In genomic region chr3:186356152-186356551, GRCh38 we compare ENCODE assay signal across 18 cellular contexts. TPM values are rescaled to one million over a fixed set of nuclear protein-coding genes. Genes with fewer than 3 reads are reported as not detected.
DNase-seq lines count a peak whose midpoint lies in the region; ATAC-seq and TF ChIP-seq lines count a peak whose summit lies in the region.
"Had no signal": no experiment of that assay in that cellular context is flagged by ENCODE, and none has a peak within 500 bp of the region (broad histone marks: within the 10 kb centered on the region; RNA-seq: fewer than 3 reads in every experiment).

No MANE protein-coding gene starts in this region.

- no peak overlapping the region for H2AFZ ChIP-seq in trophoblast cell (ENCODE audit: insufficient read depth, low read length, poor library complexity)

- H3K14ac ChIP-seq in trophoblast cell (ENCODE audit: low read length), result no peak overlapping the region

- no peak overlapping the region for H4K91ac ChIP-seq in trophoblast cell (ENCODE audit: low read depth, low read length)

- no peak overlapping the region for H4K12ac ChIP-seq in trophoblast cell (ENCODE audit: low read depth, low read length)

- TF ChIP-seq CTCF in heart left ventricle (IDR thresholded peaks at IDR 0.05) (no peak), right atrium auricular region (IDR thresholded peaks at IDR 0.05) (no peak), left ventricle myocardium inferior (IDR thresholded peaks at IDR 0.05; ENCODE audit: borderline replicate concordance) (no peak), esophagus muscularis mucosa (IDR thresholded peaks at IDR 0.05) (no peak)

- TF ChIP-seq EP300 in esophagus muscularis mucosa (IDR thresholded peaks at IDR 0.05), result no peak

- no peak overlapping the region for H3K4me2 ChIP-seq in trophoblast cell (ENCODE audit: low read length)
- H3K4me2 ChIP-seq: A549; BLaER1 treated with 17β-estradiol and CSF1 and Interleukin-3, amounts not matched to agents 10 nM and 100 nM had no signal

- H3K9ac ChIP-seq in trophoblast cell (ENCODE audit: low read length), result no peak overlapping the region
- H3K9ac ChIP-seq: BLaER1 treated with 17β-estradiol and CSF1 and Interleukin-3, amounts not matched to agents 10 nM and 100 nM had no signal

- no peak overlapping the region for H2AK5ac ChIP-seq in trophoblast cell (ENCODE audit: low read length)

- no peak overlapping the region for H2BK12ac ChIP-seq in trophoblast cell (ENCODE audit: low read length)

- H2BK5ac ChIP-seq in trophoblast cell (ENCODE audit: low read depth, low read length, poor library complexity), result no peak overlapping the region

- DNase-seq in heart left ventricle (no peak), Right ventricle myocardium inferior (ENCODE audit: missing footprints) (no peak), right atrium auricular region (ENCODE audit: low spot score) (peak; percentile 16), left ventricle myocardium inferior (no peak), esophagus muscularis mucosa (ENCODE audit: extremely low spot score) (peak; percentile 66), DMS153 treated with DMSO at 0.1 percent for 48 hours (lab: John Stamatoyannopoulos, UW; ENCODE audit: unreplicated experiment) (no peak), trophoblast cell (no peak)
- DNase-seq: 8988T; ACHN; AML-193; BE2C; CD4-positive, alpha-beta T cell; CD8-positive, alpha-beta memory T cell; DND-41; GOT3 had no signal

- no peaks in the 10 kb centered on the region for H3K9me3 ChIP-seq in heart left ventricle
- H3K9me3 ChIP-seq in right atrium auricular region, result no peaks in the 10 kb centered on the region
- H3K9me3 ChIP-seq in left ventricle myocardium inferior (replicated peaks), result no peaks in the 10 kb centered on the region
- H3K9me3 ChIP-seq in esophagus muscularis mucosa, result no peaks in the 10 kb centered on the region
- peaks cover 6% of the 10 kb centered on the region for H3K9me3 ChIP-seq in trophoblast cell (ENCODE audit: insufficient read depth, low read depth, low read length)
- H3K9me3 ChIP-seq: A549; BE2C; BLaER1 treated with 17β-estradiol and CSF1 and Interleukin-3, amounts not matched to agents 10 nM and 100 nM; HAP-1 had no signal

- peak in 3 of 4 donors; percentile 18 to 38 (median 23) for ATAC-seq in heart left ventricle
- ATAC-seq in Right ventricle myocardium inferior, result no peak
- ATAC-seq: A549 had no signal

- intact Hi-C loops in heart left ventricle (cut with DNase I), result no loop called here
- intact Hi-C loops in Right ventricle myocardium inferior (cut with DNase I), result no loop called here
- intact Hi-C loops in left ventricle myocardium inferior (cut with micrococcal nuclease), result no loop called here
- intact Hi-C loops in esophagus muscularis mucosa (cut with DNase I), result no loop called here

- H3K23ac ChIP-seq in trophoblast cell (ENCODE audit: low read length), result no peak overlapping the region

- H3K4ac ChIP-seq in trophoblast cell (ENCODE audit: low read depth, low read length), result no peak overlapping the region

- H3K4me3 ChIP-seq in heart left ventricle (no peak overlapping the region), right atrium auricular region (no peak overlapping the region), left ventricle myocardium inferior (no peak overlapping the region), esophagus muscularis mucosa (no peak overlapping the region), trophoblast cell (ENCODE audit: low read depth, low read length) (no peak overlapping the region)
- H3K4me3 ChIP-seq: A549; BLaER1 treated with 17β-estradiol and CSF1 and Interleukin-3, amounts not matched to agents 10 nM and 100 nM; HAP-1 had no signal

- no peak overlapping the region for H4K8ac ChIP-seq in trophoblast cell (ENCODE audit: low read depth, low read length)

- H3K27ac ChIP-seq in heart left ventricle (peak overlapping the region in 1 of 12 donors; percentile 22), right atrium auricular region (no peak overlapping the region), left ventricle myocardium inferior (replicated peaks) (no peak overlapping the region), esophagus muscularis mucosa (replicated peaks in 1 of 4) (peak overlapping the region in 3 of 4 donors; percentile 27 to 61 (median 43)), trophoblast cell (ENCODE audit: low read depth, low read length) (no peak overlapping the region)
- H3K27ac ChIP-seq: A549; BLaER1 treated with 17β-estradiol and CSF1 and Interleukin-3, amounts not matched to agents 10 nM and 100 nM had no signal

- no peak overlapping the region for H3K18ac ChIP-seq in trophoblast cell (ENCODE audit: low read length)

- TF ChIP-seq POLR2A in heart left ventricle (IDR thresholded peaks at IDR 0.05) (no peak), esophagus muscularis mucosa (IDR thresholded peaks at IDR 0.05; ENCODE audit: low read depth) (no peak)

- peaks cover 0 to 5% (median 0%) of the 10 kb centered on the region in 9 donors for H3K27me3 ChIP-seq in heart left ventricle
- H3K27me3 ChIP-seq in right atrium auricular region, result no peaks in the 10 kb centered on the region
- H3K27me3 ChIP-seq in left ventricle myocardium inferior (ENCODE audit: low read depth), result peaks cover 7% of the 10 kb centered on the region
- H3K27me3 ChIP-seq in esophagus muscularis mucosa, result peaks cover 0 to 5% (median 0%) of the 10 kb centered on the region in 4 donors
- peaks cover 10% of the 10 kb centered on the region for H3K27me3 ChIP-seq in trophoblast cell (ENCODE audit: insufficient read depth, low read length)

- H3K36me3 ChIP-seq in heart left ventricle (no peaks in the 10 kb centered on the region), right atrium auricular region (no peaks in the 10 kb centered on the region), left ventricle myocardium inferior (no peaks in the 10 kb centered on the region), esophagus muscularis mucosa (no peaks in the 10 kb centered on the region), trophoblast cell (ENCODE audit: control insufficient read depth in 1 of 2, insufficient read depth in 2 of 2, low read length in 2 of 2) (no peaks in the 10 kb centered on the region)
- H3K36me3 ChIP-seq: BE2C; BLaER1 treated with 17β-estradiol and CSF1 and Interleukin-3, amounts not matched to agents 10 nM and 100 nM; HAP-1 had no signal

- no peak overlapping the region for H2BK120ac ChIP-seq in trophoblast cell (ENCODE audit: insufficient read depth, low read length, poor library complexity)

- no peaks in the 10 kb centered on the region for H3K79me1 ChIP-seq in trophoblast cell (ENCODE audit: low read length)

- 53 to 56% (median 54%) methylated on average over 5 of the region's 5 CpGs for WGBS in heart left ventricle, 4 donors
- WGBS in esophagus muscularis mucosa, result 56% methylated on average over 5 of the region's 5 CpGs
- no CpG with 5 or more reads among the region's 5 CpGs for WGBS in trophoblast cell (ENCODE audit: extremely low coverage, insufficient coverage, insufficient read length)

- no peaks in the 10 kb centered on the region for H3K79me2 ChIP-seq in trophoblast cell (ENCODE audit: control insufficient read depth, insufficient read depth, low read length, poor library complexity)

- peaks cover 0 to 29% (median 8%) of the 10 kb centered on the region in 12 donors for H3K4me1 ChIP-seq in heart left ventricle
- peaks cover 0 to 10% of the 10 kb centered on the region in 2 donors for H3K4me1 ChIP-seq in right atrium auricular region
- H3K4me1 ChIP-seq in left ventricle myocardium inferior, result peaks cover 42% of the 10 kb centered on the region
- H3K4me1 ChIP-seq in esophagus muscularis mucosa, result peaks cover 13 to 89% (median 76%) of the 10 kb centered on the region in 4 donors
- H3K4me1 ChIP-seq in trophoblast cell (ENCODE audit: control insufficient read depth in 1 of 2, insufficient read depth in 2 of 2, low read length in 2 of 2), result peaks cover 5 to 13% of the 10 kb centered on the region in 2 experiments
- H3K4me1 ChIP-seq: A549, BE2C, HAP-1 had no signal

RNA-seq across cellular contexts. Expression of gene DGKG, which starts 5.9 kb away (rescaled TPM):
- 10 to 100 TPM; 21.6 to 59.3 (median 35.9) TPM for total RNA-seq in heart left ventricle
- polyA plus RNA-seq in heart left ventricle, result 10 to 100 TPM in 1 of 2 donors, 1 to 10 TPM in 1; 9.0 to 18.4 TPM
- total RNA-seq in Right ventricle myocardium inferior, result 31.1 TPM
- total RNA-seq in right atrium auricular region, result 10 to 100 TPM; 25.1 to 27.4 TPM
- total RNA-seq in left ventricle myocardium inferior, result 65.7 TPM
- total RNA-seq in esophagus muscularis mucosa, result 100 to 1,000 TPM in 2 of 4 donors, 10 to 100 TPM in 2; 75.0 to 169 (median 104) TPM
- 0.07 and 0.11 TPM in 2 replicates for polyA plus RNA-seq in trophoblast cell (2013)
- total RNA-seq: CD4-positive, alpha-beta T cell had no signal
- polyA plus RNA-seq: CD8-positive, alpha-beta memory T cell had no signal

Comparison
In these comparisons a context has a peak if more than half of its experiments do, and no peak if none do; other contexts are left out.
1. DNase-seq: peak in right atrium auricular region (single experiment) and esophagus muscularis mucosa (single experiment); none in heart left ventricle (0 of 5), Right ventricle myocardium inferior (single experiment), left ventricle myocardium inferior (single experiment), DMS153 treated with DMSO at 0.1 percent for 48 hours (single experiment) and trophoblast cell (0 of 2).
2. H3K27ac ChIP-seq: peak in esophagus muscularis mucosa (3 of 4); none in right atrium auricular region (0 of 2), left ventricle myocardium inferior (single experiment) and trophoblast cell (single experiment).